Comparison of ENCODE assay signal across 22 cellular contexts in the genomic region with DNA sequence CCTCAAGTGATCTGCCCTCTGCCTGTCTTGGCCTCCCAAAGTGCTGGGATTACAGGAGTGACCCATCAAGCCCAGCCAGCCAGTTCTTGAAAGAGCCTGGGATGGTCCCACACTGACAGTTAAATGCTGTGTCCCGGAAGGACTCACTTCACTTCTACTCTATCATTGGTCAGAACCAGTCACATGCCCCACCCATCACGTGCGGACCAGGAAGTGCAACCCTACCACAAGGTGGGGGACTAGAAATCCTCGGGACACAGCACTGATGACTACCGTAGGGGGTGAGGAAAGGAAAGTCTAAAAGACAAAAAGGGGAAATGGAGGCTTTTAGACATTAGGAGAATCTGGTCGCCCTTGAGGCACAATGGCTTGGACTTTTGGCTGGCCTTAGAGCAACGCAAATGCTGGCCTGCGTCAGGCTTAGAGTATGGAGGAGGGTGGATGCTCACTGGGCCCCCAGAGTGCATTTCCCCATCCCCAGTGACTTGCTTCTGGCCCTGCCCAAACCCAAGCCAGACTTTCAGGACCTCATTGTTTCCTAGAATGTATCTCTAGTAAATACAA.
"Had no signal": no experiment of that assay in that cellular context is flagged by ENCODE, and none has a peak within 500 bp of the region (broad histone marks: within the 10 kb centered on the region; RNA-seq: fewer than 3 reads in every experiment).

No MANE protein-coding gene starts in this region.

- FAIRE-seq: astrocyte, bronchial epithelial cell, frontal cortex, TTC549 had no signal

- DNase-seq: activated CD4-positive, alpha-beta T cell treated with anti-CD3 and anti-CD28 coated beads, Interleukin-2, amount 50 U/mL, for 1 hour; activated CD4-positive, CD25-positive, alpha-beta regulatory T cell; activated CD8-positive, alpha-beta memory T cell treated with anti-CD3 and anti-CD28 coated beads for 24 hours; activated naive CD4-positive, alpha-beta T cell treated with Interleukin-2 at 50 U/mL for 16 hours; dermis blood vessel endothelial cell; effector memory CD8-positive, alpha-beta T cell; head of caudate nucleus; islet precursor cell; psoas muscle; sigmoid colon; spleen; stimulated activated naive CD8-positive, alpha-beta T cell treated with anti-CD3 and anti-CD28 coated beads, Interleukin-15, amount 100 ng/mL, for 72 hours; T-helper 17 cell; upper lobe of left lung had no signal

- H3K27ac ChIP-seq: epithelial cell of prostate, psoas muscle, sigmoid colon, spleen, upper lobe of left lung had no signal

- H3K4me3 Mint-ChIP-seq: activated T-helper 17 cell treated with anti-CD3 and anti-CD28 coated beads, Interleukin-2, amount 50 U/mL, for 72 hours; effector memory CD8-positive, alpha-beta T cell; neural crest cell; stimulated activated naive CD8-positive, alpha-beta T cell treated with anti-CD3 and anti-CD28 coated beads, Interleukin-15, amount 100 ng/mL, for 72 hours; T-helper 17 cell had no signal

- H3K9me3 ChIP-seq: psoas muscle, sigmoid colon, upper lobe of left lung had no signal

- H3K4me1 ChIP-seq: psoas muscle had no signal

- H3K4me1 Mint-ChIP-seq: activated T-helper 17 cell treated with anti-CD3 and anti-CD28 coated beads, Interleukin-2, amount 50 U/mL, for 72 hours; neural crest cell; stimulated activated naive CD8-positive, alpha-beta T cell treated with anti-CD3 and anti-CD28 coated beads, Interleukin-15, amount 100 ng/mL, for 72 hours had no signal

- ATAC-seq: activated T-helper 17 cell treated with anti-CD3 and anti-CD28 coated beads, Interleukin-2, amount 50 U/mL, for 72 hours; effector memory CD8-positive, alpha-beta T cell; psoas muscle; T-helper 17 cell had no signal

- H3K27ac Mint-ChIP-seq: activated T-helper 17 cell treated with anti-CD3 and anti-CD28 coated beads, Interleukin-2, amount 50 U/mL, for 72 hours; effector memory CD8-positive, alpha-beta T cell; stimulated activated naive CD8-positive, alpha-beta T cell treated with anti-CD3 and anti-CD28 coated beads, Interleukin-15, amount 100 ng/mL, for 72 hours; T-helper 17 cell had no signal

- H3K4me3 ChIP-seq: lung, psoas muscle, sigmoid colon, spleen, upper lobe of left lung had no signal

- H3K36me3 ChIP-seq: sigmoid colon, spleen, upper lobe of left lung had no signal

- H3K9me3 Mint-ChIP-seq: activated T-helper 17 cell treated with anti-CD3 and anti-CD28 coated beads, Interleukin-2, amount 50 U/mL, for 72 hours; effector memory CD8-positive, alpha-beta T cell; neural crest cell; stimulated activated naive CD8-positive, alpha-beta T cell treated with anti-CD3 and anti-CD28 coated beads, Interleukin-15, amount 100 ng/mL, for 72 hours had no signal
